Comparison of ENCODE assay signal across 17 cellular contexts in the genomic region with DNA sequence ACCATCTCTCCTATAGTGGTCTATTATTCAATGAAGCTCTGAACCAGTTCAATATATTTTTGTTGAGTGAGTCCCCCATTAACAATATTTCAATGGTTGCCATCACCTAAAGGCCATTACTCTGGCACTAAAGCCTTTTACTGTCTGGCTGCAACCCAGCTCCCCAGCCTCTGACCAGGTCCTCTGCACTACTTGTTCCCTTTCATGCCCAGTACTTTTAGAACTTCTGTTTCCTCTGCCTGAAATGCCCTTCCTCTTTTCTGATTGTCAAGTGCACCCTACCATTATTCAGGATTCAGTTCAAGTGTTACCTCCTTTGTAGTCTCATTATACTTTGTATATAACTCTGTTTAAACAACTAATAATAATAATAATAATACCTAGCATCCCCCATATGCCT. TPM values are rescaled to one million over a fixed set of nuclear protein-coding genes. Genes with fewer than 3 reads are reported as not detected.
DNase-seq lines count a peak whose midpoint lies in the region; ATAC-seq, FAIRE-seq and TF ChIP-seq lines count a peak whose summit lies in the region.
"Had no signal": no experiment of that assay in that cellular context is flagged by ENCODE, and none has a peak within 500 bp of the region (broad histone marks: within the 10 kb centered on the region; RNA-seq: fewer than 3 reads in every experiment).

No MANE protein-coding gene starts in this region.

- H3K27ac Mint-ChIP-seq in activated CD8-positive, alpha-beta memory T cell treated with anti-CD3 and anti-CD28 coated beads, Interleukin-2, amount 10 ng/mL, durations not matched to agents 7 days and 5 days = no peak overlapping the region
- H3K27ac Mint-ChIP-seq: HFFc6 had no signal

- no peak overlapping the region for H3K4me3 Mint-ChIP-seq in activated CD8-positive, alpha-beta memory T cell treated with anti-CD3 and anti-CD28 coated beads, Interleukin-2, amount 10 ng/mL, durations not matched to agents 7 days and 5 days
- H3K4me3 Mint-ChIP-seq: CD14-positive monocyte, HFFc6 had no signal

- no peaks in the 10 kb centered on the region for H3K36me3 Mint-ChIP-seq in activated CD8-positive, alpha-beta memory T cell treated with anti-CD3 and anti-CD28 coated beads, Interleukin-2, amount 10 ng/mL, durations not matched to agents 7 days and 5 days
- H3K36me3 Mint-ChIP-seq: CD14-positive monocyte had no signal

- FAIRE-seq in GM12891 (lab: Jason Lieb, UNC) = no peak
- FAIRE-seq: H54 had no signal

- no peak for DNase-seq in GM12891 (ENCODE audit: insufficient read length, low spot score)
- peak; percentile 46 for DNase-seq in MV-4-11 (lab: John Stamatoyannopoulos, UW)
- peak; percentile 90 for DNase-seq in SKM-1 treated with dmso at 0.1 percent for 144 hours (lab: John Stamatoyannopoulos, UW; ENCODE audit: unreplicated experiment)
- DNase-seq in medulla oblongata (ENCODE audit: extremely low spot score) = peak; percentile 45
- DNase-seq in activated CD8-positive, alpha-beta memory T cell treated with anti-CD3 and anti-CD28 coated beads, Interleukin-2, amount 10 ng/mL, durations not matched to agents 7 days and 5 days = no peak
- DNase-seq in HuH-7 (ENCODE audit: low spot score) = no peak
- no peak for DNase-seq in activated CD4-positive, CD25-positive, alpha-beta regulatory T cell (lab: John Stamatoyannopoulos, UW)
- DNase-seq in activated T-cell treated with anti-CD3 and anti-CD28 coated beads, Interleukin-2, amount 50 U/mL, for 1 hour = no peak
- DNase-seq: COR-L47, HFFc6, NCI-H1092, NCI-H2081 treated with DMSO at 0.1 percent for 48 hours, NCI-H524, RPMI8226, SJCRH30 had no signal

- CTCF ChIA-PET in activated CD8-positive, alpha-beta memory T cell treated with anti-CD3 and anti-CD28 coated beads, Interleukin-2, amount 10 ng/mL, durations not matched to agents 7 days and 5 days (lab: Charles Lee) = no interaction called here

- no peak for ATAC-seq in activated CD8-positive, alpha-beta memory T cell treated with anti-CD3 and anti-CD28 coated beads, Interleukin-2, amount 10 ng/mL, durations not matched to agents 7 days and 5 days

- TF ChIP-seq POLR2A in GM12891 (IDR thresholded peaks at IDR 0.05; ENCODE audit: low read depth, low read length) = no peak

- H3K4me1 Mint-ChIP-seq in activated CD8-positive, alpha-beta memory T cell treated with anti-CD3 and anti-CD28 coated beads, Interleukin-2, amount 10 ng/mL, durations not matched to agents 7 days and 5 days = no peaks in the 10 kb centered on the region

- peaks cover 5% of the 10 kb centered on the region for H3K27me3 Mint-ChIP-seq in activated CD8-positive, alpha-beta memory T cell treated with anti-CD3 and anti-CD28 coated beads, Interleukin-2, amount 10 ng/mL, durations not matched to agents 7 days and 5 days

- no peaks in the 10 kb centered on the region for H3K9me3 Mint-ChIP-seq in activated CD8-positive, alpha-beta memory T cell treated with anti-CD3 and anti-CD28 coated beads, Interleukin-2, amount 10 ng/mL, durations not matched to agents 7 days and 5 days (ENCODE audit: low read depth)
- H3K9me3 Mint-ChIP-seq: CD14-positive monocyte, HFFc6 had no signal

TF ChIP-seq in GM12891, 5 proteins besides CTCF, POLR2A, EP300 and RAD21:
- TF ChIP-seq POU2F2 (IDR thresholded peaks at IDR 0.05; ENCODE audit: low read depth, low read length) = no peak
- no peak for TF ChIP-seq POLR2AphosphoS5 (IDR thresholded peaks at IDR 0.05; ENCODE audit: low read depth, low read length)
- peak; percentile 33; the same call in 1 of the 2 replicates for TF ChIP-seq SPI1 (IDR thresholded peaks at IDR 0.05; ENCODE audit: low read depth, low read length)

RNA-seq across cellular contexts. Expression of a gene that starts 30.4 kb away (rescaled TPM):
- polyA plus RNA-seq in GM12891 (2012; ENCODE audit: low read depth, missing spikeins) = 3.0 TPM
- total RNA-seq in activated CD8-positive, alpha-beta memory T cell treated with anti-CD3 and anti-CD28 coated beads, Interleukin-2, amount 10 ng/mL, durations not matched to agents 7 days and 5 days = under 1 TPM; 0.29 to 0.35 TPM
- polyA plus RNA-seq: CD14-positive monocyte had no signal

RNA-seq across cellular contexts. Expression of a gene that starts 55.4 kb away (rescaled TPM):
- 47.8 TPM for polyA plus RNA-seq in GM12891 (2012; ENCODE audit: low read depth, missing spikeins)
- 10 to 100 TPM; 25.6 to 31.5 TPM for total RNA-seq in activated CD8-positive, alpha-beta memory T cell treated with anti-CD3 and anti-CD28 coated beads, Interleukin-2, amount 10 ng/mL, durations not matched to agents 7 days and 5 days

RNA-seq across cellular contexts. Expression of a gene that starts 56.5 kb away (rescaled TPM):
- polyA plus RNA-seq in GM12891 (2012; ENCODE audit: low read depth, missing spikeins) = 17.0 TPM
- 10 to 100 TPM; 37.5 to 42.6 TPM for total RNA-seq in activated CD8-positive, alpha-beta memory T cell treated with anti-CD3 and anti-CD28 coated beads, Interleukin-2, amount 10 ng/mL, durations not matched to agents 7 days and 5 days

Comparison
In these comparisons a context has a peak if more than half of its experiments do, and no peak if none do; other contexts are left out.
1. DNase-seq: peak in MV-4-11 (single experiment), SKM-1 treated with dmso at 0.1 percent for 144 hours (single experiment) and medulla oblongata (single experiment); none in GM12891 (single experiment), activated CD8-positive, alpha-beta memory T cell treated with anti-CD3 and anti-CD28 coated beads, Interleukin-2, amount 10 ng/mL, durations not matched to agents 7 days and 5 days (single experiment), HuH-7 (single experiment), activated CD4-positive, CD25-positive, alpha-beta regulatory T cell (0 of 4) and activated T-cell treated with anti-CD3 and anti-CD28 coated beads, Interleukin-2, amount 50 U/mL, for 1 hour (single experiment).